9 cellular contexts compared by ENCODE assay signal in genomic region chr11:30855383-30856006, GRCh38.
DNase-seq lines count a peak whose midpoint lies in the region; ATAC-seq, FAIRE-seq and TF ChIP-seq lines count a peak whose summit lies in the region.
"Had no signal": no experiment of that assay in that cellular context is flagged by ENCODE, and none has a peak within 500 bp of the region (broad histone marks: within the 10 kb centered on the region; RNA-seq: fewer than 3 reads in every experiment).

No MANE protein-coding gene starts in this region.

- H3K27ac Mint-ChIP-seq in T-helper 17 cell = no peak overlapping the region
- H3K27ac Mint-ChIP-seq: T-helper 2 cell treated with Interferon-gamma antibody and Interleukin-4, amounts not matched to agents 5 μg/mL and 100 μg/mL, for 36 hours had no signal

- ATAC-seq in GM12878 (no peak), lower lobe of right lung (no peak), HG03565 (IDR thresholded peaks at IDR 0.05; ENCODE audit: unreplicated experiment) (no peak), T-helper 17 cell (no peak)

- TF ChIP-seq CTCF in C4-2B (conservative IDR thresholded peaks at IDR 0.05) (peak; percentile 57), GM12878 (IDR thresholded peaks at IDR 0.05 in 2 of 3, conservative IDR thresholded peaks at IDR 0.05 in 1 of 3; ENCODE audit: control insufficient read depth in 2 of 3, extremely low read depth in 1 of 3, insufficient read depth in 1 of 3, low read depth in 3 of 3, low read length in 3 of 3) (no peak; a peak in 1 of 6 replicates), lower lobe of right lung (IDR thresholded peaks at IDR 0.05) (peak; percentile 23)

- SMC1A ChIA-PET in GM12878 (lab: Charles Lee; ENCODE audit: uncharacterized antibody, unreplicated experiment) = no interaction called here

- H2AFZ ChIP-seq in GM12878 (ENCODE audit: control insufficient read depth, low read depth, low read length) = no peak overlapping the region

- H4K20me1 ChIP-seq in GM12878 (ENCODE audit: control insufficient read depth, insufficient read depth) = no peaks in the 10 kb centered on the region

- 32% methylated on average over 5 of the region's 5 CpGs for WGBS in GM12878 (ENCODE audit: insufficient coverage, insufficient replicate concordance, low lambda C conversion rate, missing lambda C conversion rate)

- H3K27me3 ChIP-seq in GM12878 (replicated peaks in 1 of 2; ENCODE audit: control insufficient read depth in 2 of 2, insufficient read depth in 2 of 2, low read length in 1 of 2) (no peaks in the 10 kb centered on the region; a peak in 1 of 4 replicates), lower lobe of right lung (ENCODE audit: low read depth) (no peaks in the 10 kb centered on the region)

- TF ChIP-seq POLR2A in GM12878 (IDR thresholded peaks at IDR 0.05; ENCODE audit: low read depth, low read length) = no peak

- H3K4me1 ChIP-seq in GM12878 (ENCODE audit: control insufficient read depth, insufficient read depth, low read length) (no peaks in the 10 kb centered on the region), lower lobe of right lung (no peaks in the 10 kb centered on the region)

- H3K36me3 ChIP-seq in GM12878 (ENCODE audit: control insufficient read depth in 2 of 2, insufficient read depth in 2 of 2, low read length in 1 of 2) = no peaks in the 10 kb centered on the region
- no peaks in the 10 kb centered on the region for H3K36me3 ChIP-seq in lower lobe of right lung

- H3K27ac ChIP-seq in C4-2B (no peak overlapping the region), GM12878 (ENCODE audit: control insufficient read depth, insufficient read depth) (no peak overlapping the region), lower lobe of right lung (no peak overlapping the region)

- no peak overlapping the region for H3K4me3 Mint-ChIP-seq in T-helper 17 cell
- H3K4me3 Mint-ChIP-seq: T-helper 2 cell treated with Interferon-gamma antibody and Interleukin-4, amounts not matched to agents 5 μg/mL and 100 μg/mL, for 36 hours had no signal

- no peak for TF ChIP-seq RAD21 in GM12878 (IDR thresholded peaks at IDR 0.05; ENCODE audit: insufficient read depth, low read depth, low read length)

- no peak overlapping the region for H3K4me2 ChIP-seq in GM12878 (ENCODE audit: control insufficient read depth, insufficient read depth)

- RAD21 ChIA-PET in GM12878 (lab: Charles Lee; ENCODE audit: unreplicated experiment) = no interaction called here

- in situ Hi-C loops in GM12878 (cut with MboI) = no loop called here

- no peaks in the 10 kb centered on the region for H3K9me3 ChIP-seq in GM12878 (replicated peaks; ENCODE audit: control insufficient read depth, insufficient read depth, low read length)
- no peaks in the 10 kb centered on the region for H3K9me3 ChIP-seq in lower lobe of right lung
- peaks cover 2% of the 10 kb centered on the region for H3K9me3 ChIP-seq in T-helper 17 cell (ENCODE audit: control insufficient read depth, low read length, poor library complexity, severe bottlenecking)

- intact Hi-C loops in GM12878 (cut with micrococcal nuclease; ENCODE audit: unreplicated experiment) (loop anchor here (1.0 kb wide), 1 partner anchor 509 kb away; no protein-coding TSS in a partner anchor), lower lobe of right lung (cut with DNase I) (no loop called here)

- no peak overlapping the region for H3K4me3 ChIP-seq in GM12878
- H3K4me3 ChIP-seq in lower lobe of right lung = no peak overlapping the region

- H3K36me3 Mint-ChIP-seq in T-helper 17 cell (ENCODE audit: low read depth) = no peaks in the 10 kb centered on the region

- POLR2A ChIA-PET in GM12878 (lab: Charles Lee) = no interaction called here

- DNase-seq in Kasumi-1 (lab: John Stamatoyannopoulos, UW) (peak; percentile 43 to 54), GM12878 (ENCODE audit: low read depth, low spot score) (no peak), lower lobe of right lung (no peak), T-helper 17 cell (no peak), mesenteric fat pad (ENCODE audit: low spot score) (no peak)
- no peak for DNase-seq in stimulated activated CD4-positive, alpha-beta T cell treated with anti-CD3 and anti-CD28 coated beads, Interleukin-4, amount 100 ng/mL, for 24 hours

- H3K4me1 Mint-ChIP-seq in T-helper 17 cell = no peaks in the 10 kb centered on the region

- BruUV-seq in GM12878 (replicated peaks; lab: Mats Ljungman, UMichigan) = no TSS peak

- CTCF ChIA-PET in GM12878 (lab: Yijun Ruan, JAX) = no interaction called here

- no peaks in the 10 kb centered on the region for H3K79me2 ChIP-seq in GM12878 (ENCODE audit: control insufficient read depth, insufficient read depth, low read length)

- FAIRE-seq in GM12878 (lab: Jason Lieb, UNC) = no peak

- no peaks in the 10 kb centered on the region for H3K27me3 Mint-ChIP-seq in T-helper 17 cell

- no peak overlapping the region for H3K9ac ChIP-seq in GM12878 (ENCODE audit: control insufficient read depth, insufficient read depth, low read length)

- TF ChIP-seq EP300 in GM12878 (IDR thresholded peaks at IDR 0.05; ENCODE audit: borderline replicate concordance in 1 of 2, control insufficient read depth in 1 of 2, low read depth in 2 of 2, low read length in 2 of 2) = no peak

TF ChIP-seq in GM12878, 131 proteins besides CTCF, POLR2A, EP300 and RAD21:
- no peak for TF ChIP-seq PRDM15 (CRISPR knock-in tag; IDR thresholded peaks at IDR 0.05)
- TF ChIP-seq SMC3 (IDR thresholded peaks at IDR 0.05; ENCODE audit: borderline replicate concordance, low read length) = peak; percentile 22; the same call in 1 of the 2 replicates

Comparison
In these comparisons a context has a peak if more than half of its experiments do, and no peak if none do; other contexts are left out.
1. CTCF ChIP-seq: peak in C4-2B (single experiment) and lower lobe of right lung (single experiment); none in GM12878 (0 of 3).
2. DNase-seq: peak in Kasumi-1 (2 of 2); none in GM12878 (single experiment), lower lobe of right lung (single experiment), T-helper 17 cell (0 of 3), stimulated activated CD4-positive, alpha-beta T cell treated with anti-CD3 and anti-CD28 coated beads, Interleukin-4, amount 100 ng/mL, for 24 hours (single experiment) and mesenteric fat pad (single experiment).